ENCODE assay signal across 8 cellular contexts in genomic region chr1:204128964-204129896, GRCh38. TPM values are rescaled to one million over a fixed set of nuclear protein-coding genes. Genes with fewer than 3 reads are reported as not detected.
DNase-seq lines count a peak whose midpoint lies in the region; ATAC-seq, FAIRE-seq and TF ChIP-seq lines count a peak whose summit lies in the region.

No MANE protein-coding gene starts in this region.

- FAIRE-seq in H54 (lab: Jason Lieb, UNC) (no peak), kidney (lab: Jason Lieb, UNC) (no peak)

- no peak for TF ChIP-seq POLR2A in H54 (IDR thresholded peaks at IDR 0.05; ENCODE audit: low read depth, low read length)

- H3K4me1 ChIP-seq in kidney (ENCODE audit: control insufficient read depth in 1 of 2, insufficient read depth in 1 of 2, low read depth in 1 of 2, low read length in 2 of 2): peaks cover 49 to 51% of the 10 kb centered on the region in 2 donors

- H3K27ac ChIP-seq in kidney (ENCODE audit: low read depth in 2 of 2, low read length in 2 of 2): peak overlapping the region; percentile 94 to 96

- TF ChIP-seq CTCF in kidney (IDR thresholded peaks at IDR 0.05; ENCODE audit: borderline replicate concordance, extremely low read depth, insufficient read depth): peak; percentile 94

- DNase-seq in AG20443 (ENCODE audit: low spot score) (peak; percentile 93), H54 (ENCODE audit: insufficient read length, low spot score) (peak; percentile 81), NCI-H2171 treated with DMSO at 0.1 percent for 48 hours (lab: John Stamatoyannopoulos, UW) (peak; percentile 67), cerebellar cortex (ENCODE audit: low spot score) (peak; percentile 67), kidney (peak; percentile 89), NCI-H524 treated with DMSO at 0.1 percent for 48 hours (lab: John Stamatoyannopoulos, UW) (no peak)
- peak; percentile 72 for DNase-seq in stimulated activated CD4-positive, alpha-beta T cell treated with anti-CD3 and anti-CD28 coated beads, Interleukin-15, amount 100 ng/mL, for 24 hours

- ATAC-seq in activated CD4-positive, CD25-positive, alpha-beta regulatory T cell treated with anti-CD3 and anti-CD28 coated beads, Interleukin-2, amount 50 U/mL, for 24 hours: peak; percentile 69 to 75

- H3K9ac ChIP-seq in kidney (ENCODE audit: low read length in 2 of 2): peak overlapping the region; percentile 79 to 80

- H3K9me3 ChIP-seq in kidney (ENCODE audit: control insufficient read depth in 1 of 2, low read length in 2 of 2): no peaks in the 10 kb centered on the region

- peak overlapping the region; percentile 56 to 66 for H3K4me3 ChIP-seq in kidney (ENCODE audit: low read length in 2 of 2)

- intact Hi-C loops in kidney (cut with DNase I): no loop called here

- peaks cover 17 to 29% of the 10 kb centered on the region in 2 donors for H3K36me3 ChIP-seq in kidney (ENCODE audit: control insufficient read depth in 1 of 2, insufficient read depth in 2 of 2, low read length in 2 of 2)

RNA-seq across cellular contexts. Expression of gene ETNK2, which starts 22.6 kb away (rescaled TPM):
- total RNA-seq in kidney: 33.3 TPM
- polyA plus RNA-seq in kidney (ENCODE audit: insufficient read depth, low read depth, low replicate concordance): 166 TPM

RNA-seq across cellular contexts. Expression of gene REN, which starts 36.9 kb away (rescaled TPM):
- total RNA-seq in kidney: 32.4 TPM
- 1,159 TPM for polyA plus RNA-seq in kidney (ENCODE audit: insufficient read depth, low read depth, low replicate concordance)

RNA-seq across cellular contexts. Expression of gene SOX13, which starts 56.3 kb away (rescaled TPM):
- 55.2 TPM for total RNA-seq in kidney
- 23.9 TPM for polyA plus RNA-seq in kidney (ENCODE audit: insufficient read depth, low read depth, low replicate concordance)
